34 cellular contexts compared by ENCODE assay signal in the genomic region with DNA sequence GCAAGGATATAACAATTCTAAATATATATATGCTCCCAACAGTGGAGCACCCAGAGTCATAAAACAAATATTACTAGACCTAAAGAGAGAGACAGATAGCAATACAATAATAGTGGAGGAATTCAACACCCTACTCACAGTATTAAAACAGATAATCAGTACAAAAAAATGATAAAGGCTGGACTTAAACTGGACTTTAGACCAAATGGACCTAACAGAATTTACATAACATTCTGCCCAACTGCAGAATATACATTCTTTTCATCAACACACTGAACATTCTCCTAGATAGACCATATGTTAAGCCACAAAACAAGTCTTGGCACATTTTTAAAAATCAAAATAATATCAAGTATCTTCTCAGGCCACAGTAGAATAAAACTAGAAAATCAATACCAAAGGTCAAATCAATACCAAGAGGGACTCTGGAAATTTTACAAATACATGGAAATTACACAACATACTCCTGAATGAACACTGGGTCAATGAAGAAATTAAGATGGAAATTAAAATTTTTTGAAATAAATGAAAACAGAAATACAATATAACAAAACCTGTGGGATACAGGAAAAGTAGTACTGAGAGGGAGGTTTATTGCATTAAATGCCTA.
"Had no signal": no experiment of that assay in that cellular context is flagged by ENCODE, and none has a peak within 500 bp of the region (broad histone marks: within the 10 kb centered on the region; RNA-seq: fewer than 3 reads in every experiment).

No MANE protein-coding gene starts in this region.

- H3K4me3 ChIP-seq: adrenal gland, body of pancreas, esophagus muscularis mucosa, gastrocnemius medialis had no signal

- H3K36me3 ChIP-seq: adrenal gland, esophagus muscularis mucosa, gastrocnemius medialis had no signal

- ATAC-seq: activated naive CD8-positive, alpha-beta T cell treated with anti-CD3 and anti-CD28 coated beads, Interleukin-2, amount 50 U/mL, for 24 hours; body of pancreas; effector memory CD8-positive, alpha-beta T cell; foreskin keratinocyte; gastrocnemius medialis; T-helper 17 cell; WTC11 had no signal

- H3K27me3 ChIP-seq: adrenal gland, body of pancreas, esophagus muscularis mucosa, foreskin keratinocyte, gastrocnemius medialis had no signal

- H3K4me1 ChIP-seq: adrenal gland, foreskin keratinocyte had no signal

- DNase-seq: activated CD4-positive, alpha-beta memory T cell treated with anti-CD3 and anti-CD28 coated beads, Interleukin-2, amount 10 ng/mL, durations not matched to agents 7 days and 5 days; activated CD4-positive, alpha-beta T cell treated with anti-CD3 and anti-CD28 coated beads for 1 hour; activated CD4-positive, alpha-beta T cell treated with anti-CD3 and anti-CD28 coated beads for 4 hours; activated CD4-positive, alpha-beta T cell treated with anti-CD3 and anti-CD28 coated beads, Interleukin-2, amount 10 ng/mL, durations not matched to agents 7 days and 5 days; activated CD4-positive, alpha-beta T cell treated with anti-CD3 and anti-CD28 coated beads, Interleukin-2, amount 50 U/mL, for 4 hours; activated CD8-positive, alpha-beta memory T cell treated with anti-CD3 and anti-CD28 coated beads, Interleukin-2, amount 50 U/mL, for 48 hours; activated effector memory CD4-positive, alpha-beta T cell treated with anti-CD3 and anti-CD28 coated beads, Interleukin-2, amount 50 U/mL, for 16 hours; activated naive CD4-positive, alpha-beta T cell treated with anti-CD3 and anti-CD28 coated beads for 36 hours; activated naive CD8-positive, alpha-beta T cell treated with anti-CD3 and anti-CD28 coated beads for 36 hours; activated naive CD8-positive, alpha-beta T cell treated with anti-CD3 and anti-CD28 coated beads, Interleukin-2, amount 50 U/mL, for 24 hours; activated T-cell treated with anti-CD3 and anti-CD28 coated beads for 4 hours; activated T-cell treated with anti-CD3 and anti-CD28 coated beads, Interleukin-2, amount 50 U/mL, for 24 hours; adrenal gland; amygdala; aorta; body of pancreas; caudate nucleus; cortex of kidney; dermis blood vessel endothelial cell; effector CD4-positive, alpha-beta T cell; effector memory CD8-positive, alpha-beta T cell; erythroblast; foreskin keratinocyte; gastrocnemius medialis; glutamatergic neuron; T-helper 1 cell; T-helper 17 cell; T1000 had no signal

- H3K4me3 Mint-ChIP-seq: activated CD4-positive, alpha-beta memory T cell treated with anti-CD3 and anti-CD28 coated beads, Interleukin-2, amount 10 ng/mL, durations not matched to agents 7 days and 5 days; activated CD4-positive, alpha-beta T cell treated with anti-CD3 and anti-CD28 coated beads, Interleukin-2, amount 10 ng/mL, durations not matched to agents 7 days and 5 days; activated naive CD4-positive, alpha-beta T cell treated with anti-CD3 and anti-CD28 coated beads for 36 hours; activated naive CD4-positive, alpha-beta T cell treated with anti-CD3 and anti-CD28 coated beads, Interleukin-2, amount 50 U/mL, for 24 hours; activated naive CD8-positive, alpha-beta T cell treated with anti-CD3 and anti-CD28 coated beads for 36 hours; activated naive CD8-positive, alpha-beta T cell treated with anti-CD3 and anti-CD28 coated beads, Interleukin-2, amount 50 U/mL, for 24 hours; activated T-cell treated with anti-CD3 and anti-CD28 coated beads, Interleukin-2, amount 50 U/mL, for 24 hours; activated T-helper 1 cell treated with anti-CD3 and anti-CD28 coated beads, Interleukin-12 subunit alpha, Interleukin-12 subunit beta, Interleukin-2, Interleukin-4 antibody, amounts not matched to agents 30 ng/mL and 10 ng/mL and 1 ng/mL, durations not matched to agents 14 hours and 24 hours and 36 hours; effector memory CD8-positive, alpha-beta T cell; T-helper 17 cell; T-helper 2 cell treated with Interferon-gamma antibody and Interleukin-4, amounts not matched to agents 5 μg/mL and 100 μg/mL, for 36 hours; WTC11 had no signal

- H3K9me3 ChIP-seq: body of pancreas, gastrocnemius medialis had no signal

- H3K27ac ChIP-seq: adrenal gland, body of pancreas, esophagus muscularis mucosa, foreskin keratinocyte, gastrocnemius medialis had no signal

- H3K36me3 Mint-ChIP-seq: WTC11 had no signal

- H3K27ac Mint-ChIP-seq: activated CD4-positive, alpha-beta memory T cell treated with anti-CD3 and anti-CD28 coated beads, Interleukin-2, amount 10 ng/mL, durations not matched to agents 7 days and 5 days; activated CD4-positive, alpha-beta T cell treated with anti-CD3 and anti-CD28 coated beads, Interleukin-2, amount 10 ng/mL, durations not matched to agents 7 days and 5 days; activated naive CD4-positive, alpha-beta T cell treated with anti-CD3 and anti-CD28 coated beads, Interleukin-2, amount 50 U/mL, for 24 hours; activated naive CD8-positive, alpha-beta T cell treated with anti-CD3 and anti-CD28 coated beads, Interleukin-2, amount 50 U/mL, for 24 hours; activated T-cell treated with anti-CD3 and anti-CD28 coated beads, Interleukin-2, amount 50 U/mL, for 24 hours; activated T-helper 1 cell treated with anti-CD3 and anti-CD28 coated beads, Interleukin-12 subunit alpha, Interleukin-12 subunit beta, Interleukin-2, Interleukin-4 antibody, amounts not matched to agents 30 ng/mL and 10 ng/mL and 1 ng/mL, durations not matched to agents 14 hours and 24 hours and 36 hours; activated T-helper 2 cell treated with anti-CD3 and anti-CD28 coated beads, Interferon-gamma antibody, Interleukin-2, Interleukin-4, amounts not matched to agents 10 μg/mL and 5 μg/mL and 100 μg/mL, durations not matched to agents 14 hours and 24 hours and 36 hours; effector memory CD8-positive, alpha-beta T cell; T-helper 17 cell; T-helper 2 cell treated with Interferon-gamma antibody and Interleukin-4, amounts not matched to agents 5 μg/mL and 100 μg/mL, for 36 hours; WTC11 had no signal

- H3K27me3 Mint-ChIP-seq: activated CD4-positive, alpha-beta memory T cell treated with anti-CD3 and anti-CD28 coated beads, Interleukin-2, amount 10 ng/mL, durations not matched to agents 7 days and 5 days; activated CD4-positive, alpha-beta T cell treated with anti-CD3 and anti-CD28 coated beads, Interleukin-2, amount 10 ng/mL, durations not matched to agents 7 days and 5 days; activated naive CD4-positive, alpha-beta T cell treated with anti-CD3 and anti-CD28 coated beads, Interleukin-2, amount 50 U/mL, for 24 hours; activated naive CD8-positive, alpha-beta T cell treated with anti-CD3 and anti-CD28 coated beads for 36 hours; activated naive CD8-positive, alpha-beta T cell treated with anti-CD3 and anti-CD28 coated beads, Interleukin-2, amount 50 U/mL, for 24 hours; activated T-cell treated with anti-CD3 and anti-CD28 coated beads, Interleukin-2, amount 50 U/mL, for 24 hours; effector memory CD8-positive, alpha-beta T cell; T-helper 17 cell had no signal

- H3K9me3 Mint-ChIP-seq: WTC11 had no signal
